26 cellular contexts compared by ENCODE assay signal in the genomic region with DNA sequence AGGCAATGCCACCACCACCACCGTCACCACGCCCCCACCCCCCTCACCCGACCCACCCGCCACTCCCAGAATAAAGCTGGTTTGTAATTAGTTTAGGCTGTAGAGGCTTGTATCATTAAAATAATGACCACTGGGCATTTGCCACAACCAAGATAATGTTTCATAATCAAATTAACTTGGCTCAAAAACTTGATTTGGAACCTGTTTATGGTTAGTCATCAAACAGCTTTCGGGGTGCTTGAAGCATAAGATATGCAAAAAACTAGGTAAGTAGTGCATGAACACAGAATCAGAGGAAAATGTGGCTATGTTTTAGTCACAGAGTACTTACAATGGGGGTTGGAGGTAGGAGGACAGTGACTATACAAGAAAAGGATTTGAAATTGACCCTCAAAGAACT.
"Had no signal": no experiment of that assay in that cellular context is flagged by ENCODE, and none has a peak within 500 bp of the region (broad histone marks: within the 10 kb centered on the region; RNA-seq: fewer than 3 reads in every experiment).

No MANE protein-coding gene starts in this region.

- H3K4me1 Mint-ChIP-seq: immature natural killer cell; naive thymus-derived CD4-positive, alpha-beta T cell; stimulated activated naive B cell treated with anti-CD40 and anti-IgM and Interleukin-4, amounts not matched to agents 10 μg/mL and 1 μg/mL and 100 μg/mL, for 72 hours had no signal

- H3K27ac Mint-ChIP-seq: immature natural killer cell; memory B cell; naive thymus-derived CD4-positive, alpha-beta T cell; natural killer cell treated with Interleukin-12 subunit alpha and Interleukin-12 subunit beta and Interleukin-15 and Interleukin-18, amount 100 ng/mL, for 72 hours; progenitor cell of endocrine pancreas; stimulated activated naive B cell treated with anti-CD40 and anti-IgM and Interleukin-4, amounts not matched to agents 10 μg/mL and 1 μg/mL and 100 μg/mL, for 72 hours had no signal

- H3K36me3 Mint-ChIP-seq: immature natural killer cell; memory B cell; natural killer cell treated with Interleukin-12 subunit alpha and Interleukin-12 subunit beta and Interleukin-15 and Interleukin-18, amount 100 ng/mL, for 72 hours; stimulated activated naive B cell treated with anti-CD40 and anti-IgM and Interleukin-4, amounts not matched to agents 10 μg/mL and 1 μg/mL and 100 μg/mL, for 72 hours had no signal

- H3K36me3 ChIP-seq: left lung, neutrophil, right atrium auricular region, right lobe of liver, stomach, thyroid gland, transverse colon, upper lobe of left lung had no signal

- H3K4me3 ChIP-seq: left lung, lung, mucosa of descending colon, right atrium auricular region, right lobe of liver, smooth muscle cell, stomach, testis, thyroid gland, transverse colon, upper lobe of left lung had no signal

- H3K9me3 Mint-ChIP-seq: immature natural killer cell; memory B cell; stimulated activated naive B cell treated with anti-CD40 and anti-IgM and Interleukin-4, amounts not matched to agents 10 μg/mL and 1 μg/mL and 100 μg/mL, for 72 hours had no signal

- H3K27me3 Mint-ChIP-seq: memory B cell; naive thymus-derived CD4-positive, alpha-beta T cell; progenitor cell of endocrine pancreas; stimulated activated naive B cell treated with anti-CD40 and anti-IgM and Interleukin-4, amounts not matched to agents 10 μg/mL and 1 μg/mL and 100 μg/mL, for 72 hours had no signal

- H3K27ac ChIP-seq: left lung, neutrophil, right atrium auricular region, right lobe of liver, stomach, testis, thyroid gland, transverse colon, upper lobe of left lung had no signal

- H3K4me3 Mint-ChIP-seq: immature natural killer cell; memory B cell; naive thymus-derived CD4-positive, alpha-beta T cell; natural killer cell treated with Interleukin-12 subunit alpha and Interleukin-12 subunit beta and Interleukin-15 and Interleukin-18, amount 100 ng/mL, for 72 hours; stimulated activated naive B cell treated with anti-CD40 and anti-IgM and Interleukin-4, amounts not matched to agents 10 μg/mL and 1 μg/mL and 100 μg/mL, for 72 hours had no signal

- H3K4me2 ChIP-seq: smooth muscle cell had no signal

- H3K9me3 ChIP-seq: left lung, mucosa of descending colon, neutrophil, right atrium auricular region, right lobe of liver, stomach, testis, thyroid gland, transverse colon, upper lobe of left lung had no signal

- DNase-seq: hypothalamus; immature natural killer cell; kidney; left colon; left lung; midbrain; mucosa of descending colon; naive thymus-derived CD4-positive, alpha-beta T cell; occipital lobe; right lobe of liver; stimulated activated CD4-positive, alpha-beta T cell treated with anti-CD3 and anti-CD28 coated beads, Interleukin-1b, Interleukin-23, amount 100 ng/mL, for 48 hours; stimulated activated CD4-positive, alpha-beta T cell treated with anti-CD3 and anti-CD28 coated beads, Interleukin-2, amount 100 ng/mL, for 48 hours; stimulated activated naive B cell treated with anti-CD40 and anti-IgM and Interleukin-4, amounts not matched to agents 10 μg/mL and 1 μg/mL and 100 μg/mL, for 72 hours; stimulated activated naive CD8-positive, alpha-beta T cell treated with anti-CD3 and anti-CD28 coated beads, Interleukin-15, Interleukin-2, amounts not matched to agents 100 U/mL and 50 U/mL, for 24 hours; stomach; testis; thyroid gland; transverse colon; upper lobe of left lung had no signal

- ATAC-seq: left colon; left lung; mucosa of descending colon; naive thymus-derived CD4-positive, alpha-beta T cell; natural killer cell treated with Interleukin-12 subunit alpha and Interleukin-12 subunit beta and Interleukin-15 and Interleukin-18, amount 100 ng/mL, for 72 hours; right lobe of liver; stimulated activated naive B cell treated with anti-CD40 and anti-IgM and Interleukin-4, amounts not matched to agents 10 μg/mL and 1 μg/mL and 100 μg/mL, for 72 hours; stimulated activated naive CD8-positive, alpha-beta T cell treated with anti-CD3 and anti-CD28 coated beads, Interleukin-15, Interleukin-2, amounts not matched to agents 100 U/mL and 50 U/mL, for 24 hours had no signal

- H3K27me3 ChIP-seq: left lung, neutrophil, right atrium auricular region, right lobe of liver, stomach, testis, thyroid gland, transverse colon, upper lobe of left lung had no signal

- H3K4me1 ChIP-seq: left lung, right atrium auricular region, right lobe of liver, stomach, testis, thyroid gland, transverse colon, upper lobe of left lung had no signal
